28 cellular contexts compared by ENCODE assay signal in the genomic region with DNA sequence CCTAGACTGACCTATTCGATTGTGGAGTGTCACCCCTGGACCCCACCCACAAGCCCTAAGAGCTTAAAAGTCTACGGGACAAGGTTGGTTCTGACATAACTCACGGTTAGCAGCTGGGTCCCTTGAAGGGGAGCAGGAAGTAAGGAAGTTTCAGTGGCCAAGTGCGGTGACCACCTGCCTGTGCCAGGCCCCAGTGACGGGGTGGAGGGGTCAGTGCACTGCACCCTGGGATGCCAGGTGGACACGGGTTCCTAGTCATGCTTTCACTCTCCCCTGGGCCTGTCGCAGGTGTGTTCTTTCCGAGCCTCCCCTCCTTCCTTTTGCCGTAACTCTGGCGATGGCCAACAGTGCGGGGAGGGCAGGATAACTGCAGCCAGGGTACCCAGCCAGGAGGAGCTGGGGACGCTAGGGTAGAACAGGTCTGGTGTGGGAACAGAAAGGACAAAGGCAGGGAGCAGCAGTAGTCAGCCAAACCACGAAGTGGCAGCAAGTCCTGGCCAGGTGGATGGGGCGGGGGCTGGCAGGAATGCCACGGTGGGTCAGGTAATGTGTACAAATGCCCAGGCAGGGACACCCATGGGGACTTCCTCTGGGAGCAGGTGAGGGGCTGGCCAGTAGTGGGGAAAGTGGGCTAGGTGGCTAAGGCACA.
"Had no signal": no experiment of that assay in that cellular context is flagged by ENCODE, and none has a peak within 500 bp of the region (broad histone marks: within the 10 kb centered on the region; RNA-seq: fewer than 3 reads in every experiment).

No MANE protein-coding gene starts in this region.

- H3K4me3 Mint-ChIP-seq: activated B cell treated with CpG ODN at 0.5 μM for 24 hours; activated naive CD8-positive, alpha-beta T cell treated with anti-CD3 and anti-CD28 coated beads, Interleukin-2, amount 50 U/mL, for 24 hours; activated T-cell treated with anti-CD3 and anti-CD28 coated beads, Interleukin-2, amount 50 U/mL, for 4 hours; central memory CD8-positive, alpha-beta T cell; T-cell had no signal

- H3K27me3 ChIP-seq: ascending aorta, body of pancreas had no signal

- ATAC-seq: activated naive CD4-positive, alpha-beta T cell treated with anti-CD3 and anti-CD28 coated beads, Interleukin-2, amount 50 U/mL, for 72 hours; activated naive CD8-positive, alpha-beta T cell treated with anti-CD3 and anti-CD28 coated beads, Interleukin-2, amount 50 U/mL, for 24 hours; activated T-cell treated with anti-CD3 and anti-CD28 coated beads, Interleukin-2, amount 50 U/mL, for 4 hours; body of pancreas; Panc1; Right ventricle myocardium inferior; T-cell had no signal

- H3K27ac ChIP-seq: ascending aorta, body of pancreas, SK-N-MC had no signal

- H3K36me3 ChIP-seq: ascending aorta had no signal

- H3K27ac Mint-ChIP-seq: activated B cell treated with CpG ODN at 0.5 μM for 24 hours; activated naive CD8-positive, alpha-beta T cell treated with anti-CD3 and anti-CD28 coated beads, Interleukin-2, amount 50 U/mL, for 24 hours; T-cell had no signal

- H3K27me3 Mint-ChIP-seq: activated B cell treated with CpG ODN at 0.5 μM for 24 hours; activated naive CD8-positive, alpha-beta T cell treated with anti-CD3 and anti-CD28 coated beads, Interleukin-2, amount 50 U/mL, for 24 hours; central memory CD8-positive, alpha-beta T cell; T-cell had no signal

- DNase-seq: activated B cell treated with CpG ODN at 0.5 μM for 24 hours; activated CD4-positive, alpha-beta T cell treated with anti-CD3 and anti-CD28 coated beads, Interleukin-2, amount 50 U/mL, for 4 hours; activated CD8-positive, alpha-beta memory T cell treated with anti-CD3 and anti-CD28 coated beads for 24 hours; activated effector memory CD4-positive, alpha-beta T cell treated with anti-CD3 and anti-CD28 coated beads, Interleukin-2, amount 50 U/mL, for 16 hours; activated naive CD4-positive, alpha-beta T cell treated with Interleukin-2 at 50 U/mL for 16 hours; activated naive CD8-positive, alpha-beta T cell treated with anti-CD3 and anti-CD28 coated beads, Interleukin-2, amount 50 U/mL, for 24 hours; activated T-cell treated with anti-CD3 and anti-CD28 coated beads, Interleukin-2, amount 50 U/mL, for 4 hours; amniotic stem cell; body of pancreas; Kasumi-1; KBM-7; NCI-H146; NCI-H187 treated with DMSO at 0.1 percent for 48 hours; NCI-H2081 treated with DMSO at 0.1 percent for 48 hours; NCI-H2227 treated with DMSO at 0.1 percent for 48 hours; NCI-H526; NCI-H774; OCI-M1; RPMI8226; T-cell; T-helper 2 cell; T1000 had no signal

- H3K4me3 ChIP-seq: ascending aorta, body of pancreas, SK-N-MC had no signal

- H3K4me1 Mint-ChIP-seq: central memory CD8-positive, alpha-beta T cell; T-cell had no signal

- H3K9me3 ChIP-seq: ascending aorta, body of pancreas had no signal

- H3K4me1 ChIP-seq: ascending aorta, body of pancreas had no signal

- H3K9me3 Mint-ChIP-seq: activated B cell treated with CpG ODN at 0.5 μM for 24 hours; activated naive CD8-positive, alpha-beta T cell treated with anti-CD3 and anti-CD28 coated beads, Interleukin-2, amount 50 U/mL, for 24 hours; activated T-cell treated with anti-CD3 and anti-CD28 coated beads, Interleukin-2, amount 50 U/mL, for 4 hours; central memory CD8-positive, alpha-beta T cell; T-cell had no signal

- H3K36me3 Mint-ChIP-seq: T-cell had no signal
